35 cellular contexts compared by ENCODE assay signal in the genomic region with DNA sequence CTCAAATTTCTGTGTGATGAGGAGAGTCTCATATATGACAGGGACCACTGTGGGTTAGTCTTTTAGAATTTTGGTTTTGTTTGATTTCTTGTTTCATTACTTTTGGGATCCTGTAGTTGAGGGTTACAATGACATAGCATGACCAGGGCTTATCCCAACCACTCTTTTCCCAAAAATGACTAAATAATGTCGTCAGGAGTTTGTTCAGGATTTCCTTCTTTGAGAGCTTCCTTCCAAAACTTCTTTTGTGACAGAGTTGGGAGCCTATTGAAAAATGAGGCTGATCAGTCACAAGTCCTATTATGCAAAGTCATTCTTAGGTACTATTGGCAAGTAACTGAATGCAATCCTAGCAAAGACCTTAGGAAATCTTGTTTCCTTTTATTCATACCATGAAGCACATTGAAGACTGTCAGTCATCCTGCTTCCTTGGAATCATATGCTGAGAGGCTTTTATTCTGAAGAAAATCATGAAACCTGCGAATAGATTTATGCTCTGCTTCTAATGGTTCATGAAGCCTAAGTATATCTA.
"Had no signal": no experiment of that assay in that cellular context is flagged by ENCODE, and none has a peak within 500 bp of the region (broad histone marks: within the 10 kb centered on the region; RNA-seq: fewer than 3 reads in every experiment).

No MANE protein-coding gene starts in this region.

- H3K36me3 ChIP-seq: MG63 had no signal

- DNase-seq: Karpas-422, Kasumi-1, MG63, MM.1S, MV-4-11, NCI-H1048, NCI-H1092, NCI-H1092 treated with DMSO at 0.1 percent for 48 hours, NCI-H1105, NCI-H1105 treated with DMSO at 0.1 percent for 48 hours, NCI-H1417, NCI-H1417 treated with DMSO at 0.1 percent for 48 hours, NCI-H1436, NCI-H1436 treated with DMSO at 0.1 percent for 48 hours, NCI-H146, NCI-H1694, NCI-H1694 treated with DMSO at 0.1 percent for 48 hours, NCI-H187, NCI-H187 treated with DMSO at 0.1 percent for 48 hours, NCI-H1930, NCI-H2029, NCI-H2029 treated with DMSO at 0.1 percent for 48 hours, NCI-H2081, NCI-H2081 treated with DMSO at 0.1 percent for 48 hours, NCI-H2107, NCI-H2171, NCI-H2171 treated with DMSO at 0.1 percent for 48 hours, NCI-H2227 treated with DMSO at 0.1 percent for 48 hours, NCI-H226, NCI-H345, NCI-H446, NCI-H446 treated with DMSO at 0.1 percent for 48 hours, NCI-H510A, NCI-H510A treated with DMSO at 0.1 percent for 48 hours, NCI-H524 had no signal

- H3K4me3 ChIP-seq: MG63 had no signal

- H3K9me3 ChIP-seq: MG63 had no signal

- H3K27me3 ChIP-seq: MG63 had no signal
